Comparison of ENCODE assay signal across 15 cellular contexts in genomic region chr17:55959756-55960155, GRCh38.
"Had no signal": no experiment of that assay in that cellular context is flagged by ENCODE, and none has a peak within 500 bp of the region (broad histone marks: within the 10 kb centered on the region; RNA-seq: fewer than 3 reads in every experiment).

No MANE protein-coding gene starts in this region.

- DNase-seq: activated CD4-positive, alpha-beta memory T cell treated with anti-CD3 and anti-CD28 coated beads, Interleukin-2, amount 10 ng/mL, durations not matched to agents 7 days and 5 days; activated CD4-positive, alpha-beta T cell treated with anti-CD3 and anti-CD28 coated beads for 4 hours; activated CD8-positive, alpha-beta memory T cell treated with anti-CD3 and anti-CD28 coated beads, Interleukin-2, amount 10 ng/mL, durations not matched to agents 7 days and 5 days; activated naive CD8-positive, alpha-beta T cell treated with anti-CD3 and anti-CD28 coated beads for 36 hours; amniotic stem cell; effector memory CD8-positive, alpha-beta T cell; esophagus squamous epithelium; immature natural killer cell; kidney glomerular epithelial cell; left ventricle myocardium inferior; stimulated activated CD8-positive, alpha-beta memory T cell treated with anti-CD3 and anti-CD28 coated beads, Interleukin-4, amount 100 ng/mL, for 48 hours; stimulated activated naive CD4-positive, alpha-beta T cell treated with Interleukin-2 at 50 U/mL for 16 hours; thyroid gland had no signal

- ATAC-seq: activated CD8-positive, alpha-beta memory T cell treated with anti-CD3 and anti-CD28 coated beads, Interleukin-2, amount 10 ng/mL, durations not matched to agents 7 days and 5 days; effector memory CD8-positive, alpha-beta T cell; WTC11 had no signal

- H3K27me3 ChIP-seq: esophagus squamous epithelium, thyroid gland had no signal

- H3K9me3 ChIP-seq: esophagus squamous epithelium, left ventricle myocardium inferior, thyroid gland had no signal

- H3K4me3 ChIP-seq: cardiac muscle cell, esophagus squamous epithelium, left ventricle myocardium inferior, thyroid gland had no signal

- H3K36me3 ChIP-seq: cardiac muscle cell, esophagus squamous epithelium, left ventricle myocardium inferior, thyroid gland had no signal

- H3K27ac ChIP-seq: cardiac muscle cell, esophagus squamous epithelium, left ventricle myocardium inferior, thyroid gland had no signal

- H3K4me1 ChIP-seq: esophagus squamous epithelium, left ventricle myocardium inferior, thyroid gland had no signal
